In genomic region chr19:45641274-45642105, GRCh38 we compare ENCODE assay signal across 8 cellular contexts. TPM values are rescaled to one million over a fixed set of nuclear protein-coding genes. Genes with fewer than 3 reads are reported as not detected.
DNase-seq lines count a peak whose midpoint lies in the region; ATAC-seq and TF ChIP-seq lines count a peak whose summit lies in the region.

No MANE protein-coding gene starts in this region.

- WGBS in smooth muscle cell (ENCODE audit: low lambda C conversion rate) = 2% methylated on average over 39 of the region's 40 CpGs

- peaks cover 3% of the 10 kb centered on the region for H3K79me2 ChIP-seq in smooth muscle cell (ENCODE audit: low read depth)

- no peak overlapping the region for H3K9ac ChIP-seq in smooth muscle cell (ENCODE audit: low read depth)

- peak overlapping the region; percentile 66 for H3K27ac ChIP-seq in smooth muscle cell (ENCODE audit: low read depth)

- H3K4me1 ChIP-seq in smooth muscle cell (ENCODE audit: low read depth) = peaks cover 17% of the 10 kb centered on the region

- H3K4me3 ChIP-seq in iPS-11a (ENCODE audit: low read depth, low read length) = peak overlapping the region; percentile 25
- H3K4me3 ChIP-seq in smooth muscle cell = peak overlapping the region; percentile 41

- no peaks in the 10 kb centered on the region for H3K27me3 ChIP-seq in smooth muscle cell (ENCODE audit: low read depth)

- peak overlapping the region; percentile 46 for H2AFZ ChIP-seq in smooth muscle cell (ENCODE audit: low read depth)

- no peak for ATAC-seq in SK-N-SH treated with all-trans-retinoic acid at 6 μM for 48 hours

- no peaks in the 10 kb centered on the region for H4K20me1 ChIP-seq in smooth muscle cell (ENCODE audit: low read depth)

- no peaks in the 10 kb centered on the region for H3K9me3 ChIP-seq in smooth muscle cell (replicated peaks; ENCODE audit: low read depth)

- DNase-seq in GDM1 (lab: John Stamatoyannopoulos, UW) (peak; percentile 77), HEK293T (ENCODE audit: extremely low spot score) (peak; percentile 88), NCI-H1092 treated with DMSO at 0.1 percent for 48 hours (lab: John Stamatoyannopoulos, UW) (peak; percentile 28), astrocyte of the hippocampus (ENCODE audit: low read depth, low spot score) (peak; percentile 55), smooth muscle cell (lab: John Stamatoyannopoulos, UW; ENCODE audit: unreplicated experiment) (peak; percentile 53)
- DNase-seq in T-helper 2 cell treated with Interferon-gamma antibody and Interleukin-4, amounts not matched to agents 5 μg/mL and 100 μg/mL, for 36 hours (ENCODE audit: low spot score) = peak; percentile 88

- no peak for TF ChIP-seq CTCF in smooth muscle cell (IDR thresholded peaks at IDR 0.05; ENCODE audit: borderline replicate concordance, insufficient read depth, poor library complexity, severe bottlenecking)

- peak overlapping the region; percentile 85 for H3K4me2 ChIP-seq in smooth muscle cell

- H3K9me3 Mint-ChIP-seq in T-helper 2 cell treated with Interferon-gamma antibody and Interleukin-4, amounts not matched to agents 5 μg/mL and 100 μg/mL, for 36 hours = no peaks in the 10 kb centered on the region

- H3K4me3 Mint-ChIP-seq in T-helper 2 cell treated with Interferon-gamma antibody and Interleukin-4, amounts not matched to agents 5 μg/mL and 100 μg/mL, for 36 hours = peak overlapping the region; percentile 85

- no peaks in the 10 kb centered on the region for H3K36me3 ChIP-seq in smooth muscle cell (ENCODE audit: low read depth)

- peak overlapping the region; percentile 98 for H3K27ac Mint-ChIP-seq in T-helper 2 cell treated with Interferon-gamma antibody and Interleukin-4, amounts not matched to agents 5 μg/mL and 100 μg/mL, for 36 hours

- no peaks in the 10 kb centered on the region for H3K27me3 Mint-ChIP-seq in T-helper 2 cell treated with Interferon-gamma antibody and Interleukin-4, amounts not matched to agents 5 μg/mL and 100 μg/mL, for 36 hours (ENCODE audit: low read depth)

- H3F3A ChIP-seq in smooth muscle cell (ENCODE audit: low read depth) = peaks cover 47% of the 10 kb centered on the region

- peaks cover 43% of the 10 kb centered on the region for H3K4me1 Mint-ChIP-seq in T-helper 2 cell treated with Interferon-gamma antibody and Interleukin-4, amounts not matched to agents 5 μg/mL and 100 μg/mL, for 36 hours (ENCODE audit: low read depth)

- peaks cover 11% of the 10 kb centered on the region for H3K36me3 Mint-ChIP-seq in T-helper 2 cell treated with Interferon-gamma antibody and Interleukin-4, amounts not matched to agents 5 μg/mL and 100 μg/mL, for 36 hours (ENCODE audit: low read depth)

- POLR2A ChIA-PET in HEK293T (lab: Yijun Ruan, JAX) = interaction anchor here (0.5 to 3.5 kb wide), 18 partner anchors 11 to 239 kb away, joined by 3 to 28 read pairs (median 4); partner anchors contain the start of genes OPA3, QPCTL and SNRPD2

- CTCF ChIA-PET in HEK293T (lab: Yijun Ruan, JAX) = interaction anchor here (0.5 to 2.8 kb wide), 22 partner anchors 8 to 163 kb away, joined by 3 to 15 read pairs (median 4); no protein-coding TSS in a partner anchor

TF ChIP-seq in HEK293T, 16 proteins besides CTCF, POLR2A, EP300 and RAD21:
- TF ChIP-seq NFRKB (IDR thresholded peaks at IDR 0.05) (no peak), L3MBTL2 (conservative IDR thresholded peaks at IDR 0.05) (peak; percentile 75), HDGF (IDR thresholded peaks at IDR 0.05; ENCODE audit: borderline replicate concordance) (0 out of 2 replicates have a peak, but pooled peaks have one; percentile 51), PKNOX1 (IDR thresholded peaks at IDR 0.05) (peak; percentile 32; the same call in 1 of the 2 replicates)
TF ChIP-seq in HEK293T: peak in this region for 3.

TF ChIP-seq in SK-N-SH treated with all-trans-retinoic acid at 6 μM for 48 hours, 23 proteins besides CTCF, POLR2A, EP300 and RAD21:
- TF ChIP-seq RARB (CRISPR knock-in tag; IDR thresholded peaks at IDR 0.05) = no peak
- TF ChIP-seq ZNF565 (CRISPR knock-in tag; conservative IDR thresholded peaks at IDR 0.05; ENCODE audit: low read depth) = no peak
- no peak for TF ChIP-seq ZC3H10 (CRISPR knock-in tag; IDR thresholded peaks at IDR 0.05)
- TF ChIP-seq TOX (CRISPR knock-in tag; IDR thresholded peaks at IDR 0.05; ENCODE audit: borderline replicate concordance) = no peak
- TF ChIP-seq, protein P1, sequence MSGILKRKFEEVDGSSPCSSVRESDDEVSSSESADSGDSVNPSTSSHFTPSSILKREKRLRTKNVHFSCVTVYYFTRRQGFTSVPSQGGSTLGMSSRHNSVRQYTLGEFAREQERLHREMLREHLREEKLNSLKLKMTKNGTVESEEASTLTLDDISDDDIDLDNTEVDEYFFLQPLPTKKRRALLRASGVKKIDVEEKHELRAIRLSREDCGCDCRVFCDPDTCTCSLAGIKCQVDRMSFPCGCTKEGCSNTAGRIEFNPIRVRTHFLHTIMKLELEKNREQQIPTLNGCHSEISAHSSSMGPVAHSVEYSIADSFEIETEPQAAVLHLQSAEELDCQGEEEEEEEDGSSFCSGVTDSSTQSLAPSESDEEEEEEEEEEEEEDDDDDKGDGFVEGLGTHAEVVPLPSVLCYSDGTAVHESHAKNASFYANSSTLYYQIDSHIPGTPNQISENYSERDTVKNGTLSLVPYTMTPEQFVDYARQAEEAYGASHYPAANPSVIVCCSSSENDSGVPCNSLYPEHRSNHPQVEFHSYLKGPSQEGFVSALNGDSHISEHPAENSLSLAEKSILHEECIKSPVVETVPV (CRISPR knock-in tag; IDR thresholded peaks at IDR 0.05) = no peak
- no peak for TF ChIP-seq ESRRG (CRISPR knock-in tag; IDR thresholded peaks at IDR 0.05)
- TF ChIP-seq POU6F1 (CRISPR knock-in tag; IDR thresholded peaks at IDR 0.05; ENCODE audit: borderline replicate concordance, low read depth) = no peak
- TF ChIP-seq CSDC2 (CRISPR knock-in tag; IDR thresholded peaks at IDR 0.05) = no peak
- no peak for TF ChIP-seq ARNTL (CRISPR knock-in tag; IDR thresholded peaks at IDR 0.05; ENCODE audit: borderline replicate concordance, low read depth)

RNA-seq across cellular contexts. Expression of gene EML2, which starts 2.3 kb away (rescaled TPM):
- total RNA-seq in smooth muscle cell = 7.7 and 15.6 TPM in 2 replicates
- 19.0 and 20.8 TPM in 2 replicates for polyA plus RNA-seq in smooth muscle cell

RNA-seq across cellular contexts. Expression of gene GIPR, which starts 26.5 kb away (rescaled TPM):
- total RNA-seq in smooth muscle cell = 0.99 and 1.8 TPM in 2 replicates
- 2.4 and 3.4 TPM in 2 replicates for polyA plus RNA-seq in smooth muscle cell

RNA-seq across cellular contexts. Expression of gene GPR4, which starts 39.5 kb away (rescaled TPM):
- total RNA-seq in smooth muscle cell = not detected in 2 replicates
- polyA plus RNA-seq in smooth muscle cell = 0.31 TPM in 1 of 2 replicates, not detected in the other

RNA-seq across cellular contexts. Expression of gene SNRPD2, which starts 50.3 kb away (rescaled TPM):
- 234 and 284 TPM in 2 replicates for total RNA-seq in smooth muscle cell
- 637 and 690 TPM in 2 replicates for polyA plus RNA-seq in smooth muscle cell

RNA-seq across cellular contexts. Expression of gene QPCTL, which starts 51.0 kb away (rescaled TPM):
- 12.2 and 12.9 TPM in 2 replicates for total RNA-seq in smooth muscle cell
- polyA plus RNA-seq in smooth muscle cell = 10.0 and 13.3 TPM in 2 replicates

Comparison
In these comparisons a context has a peak if more than half of its experiments do, and no peak if none do; other contexts are left out.
1. DNase-seq: peak in every context shown above with its lines; median percentile 88 in HEK293T; 88 in T-helper 2 cell treated with Interferon-gamma antibody and Interleukin-4, amounts not matched to agents 5 μg/mL and 100 μg/mL, for 36 hours; 77 in GDM1; 55 in astrocyte of the hippocampus; 53 in smooth muscle cell; 28 in NCI-H1092 treated with DMSO at 0.1 percent for 48 hours.